ENCODE assay signal across 20 cellular contexts in the genomic region with DNA sequence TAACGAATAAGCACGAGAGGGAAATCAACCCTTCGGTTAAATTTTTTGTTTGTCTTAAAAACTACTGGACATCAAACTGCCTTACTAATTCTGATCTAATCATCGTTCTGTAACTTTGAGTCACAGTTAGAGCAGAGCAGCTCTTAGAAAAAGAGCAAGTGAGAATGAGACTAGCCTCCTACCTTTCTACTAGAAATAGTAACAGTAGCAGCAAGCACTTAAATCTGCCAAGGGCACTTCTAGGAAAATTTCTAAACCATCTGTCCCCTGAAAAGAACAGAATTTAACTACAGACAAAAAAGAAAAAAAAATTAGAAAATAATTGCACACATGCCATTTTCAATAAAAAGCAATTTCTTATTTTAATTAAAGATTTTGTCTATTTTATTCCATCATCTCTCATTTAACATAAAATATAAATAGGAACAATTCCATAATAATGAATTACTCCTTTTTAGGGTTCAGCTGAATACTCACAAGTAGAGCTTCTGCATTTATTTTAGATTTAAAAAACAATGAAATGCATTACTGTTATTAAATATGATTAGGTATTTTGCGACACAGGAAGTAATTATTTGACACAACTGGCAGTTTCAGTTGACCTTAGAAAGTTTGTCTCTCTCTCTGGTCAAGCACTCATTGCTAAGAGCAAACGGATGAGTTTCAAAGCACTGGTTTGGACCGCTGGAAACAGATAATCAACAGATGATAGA.
DNase-seq lines count a peak whose midpoint lies in the region; ATAC-seq, FAIRE-seq and TF ChIP-seq lines count a peak whose summit lies in the region.
"Had no signal": no experiment of that assay in that cellular context is flagged by ENCODE, and none has a peak within 500 bp of the region (broad histone marks: within the 10 kb centered on the region; RNA-seq: fewer than 3 reads in every experiment).

No MANE protein-coding gene starts in this region.

- no peak overlapping the region for H3K9ac ChIP-seq in GM12878 (ENCODE audit: control insufficient read depth, insufficient read depth, low read length)

- no peaks in the 10 kb centered on the region for H4K20me1 ChIP-seq in GM12878 (ENCODE audit: control insufficient read depth, insufficient read depth)

- H3K36me3 Mint-ChIP-seq in activated CD8-positive, alpha-beta memory T cell treated with anti-CD3 and anti-CD28 coated beads, Interleukin-2, amount 10 ng/mL, durations not matched to agents 7 days and 5 days = no peaks in the 10 kb centered on the region
- H3K36me3 Mint-ChIP-seq: IgD-negative memory B cell, T-cell had no signal

- TF ChIP-seq RAD21 in GM12878 (IDR thresholded peaks at IDR 0.05; ENCODE audit: insufficient read depth, low read depth, low read length) = no peak

- RAD21 ChIA-PET in GM12878 (lab: Charles Lee; ENCODE audit: unreplicated experiment) = no interaction called here

- POLR2A ChIA-PET in GM12878 (lab: Charles Lee) = no interaction called here

- 55% methylated on average over 7 of the region's 7 CpGs for WGBS in GM12878 (ENCODE audit: insufficient coverage, insufficient replicate concordance, low lambda C conversion rate, missing lambda C conversion rate)

- intact Hi-C loops in GM12878 (cut with micrococcal nuclease; ENCODE audit: unreplicated experiment) = no loop called here

- no peak overlapping the region; the same call in 1 of the 2 replicates for H3K27ac ChIP-seq in GM12878 (ENCODE audit: control insufficient read depth, insufficient read depth)
- H3K27ac ChIP-seq: HL-60 had no signal

- no peaks in the 10 kb centered on the region for H3K79me2 ChIP-seq in GM12878 (ENCODE audit: control insufficient read depth, insufficient read depth, low read length)

- TF ChIP-seq EP300 in GM12878 (IDR thresholded peaks at IDR 0.05; ENCODE audit: borderline replicate concordance in 1 of 2, control insufficient read depth in 1 of 2, low read depth in 2 of 2, low read length in 2 of 2) = no peak

- no peaks in the 10 kb centered on the region for H3K27me3 Mint-ChIP-seq in activated CD8-positive, alpha-beta memory T cell treated with anti-CD3 and anti-CD28 coated beads, Interleukin-2, amount 10 ng/mL, durations not matched to agents 7 days and 5 days
- H3K27me3 Mint-ChIP-seq: CD4-positive, alpha-beta T cell; IgD-negative memory B cell; T-cell had no signal

- H3K4me1 ChIP-seq in GM12878 (ENCODE audit: control insufficient read depth, insufficient read depth, low read length) = no peaks in the 10 kb centered on the region

- H3K27me3 ChIP-seq in GM12878 (replicated peaks in 1 of 2; ENCODE audit: control insufficient read depth in 2 of 2, insufficient read depth in 2 of 2, low read length in 1 of 2) = no peaks in the 10 kb centered on the region

- CTCF ChIA-PET in GM12878 (lab: Yijun Ruan, JAX) = no interaction called here
- CTCF ChIA-PET in activated CD8-positive, alpha-beta memory T cell treated with anti-CD3 and anti-CD28 coated beads, Interleukin-2, amount 10 ng/mL, durations not matched to agents 7 days and 5 days (lab: Charles Lee) = no interaction called here

- no peak for TF ChIP-seq POLR2A in GM12878 (IDR thresholded peaks at IDR 0.05; ENCODE audit: low read depth, low read length)

- SMC1A ChIA-PET in GM12878 (lab: Charles Lee; ENCODE audit: uncharacterized antibody, unreplicated experiment) = interaction anchor here (1.1 to 1.2 kb wide), 2 partner anchors 15 to 127 kb away, joined by 3 read pairs; no protein-coding TSS in a partner anchor

- in situ Hi-C loops in GM12878 (cut with MboI) = no loop called here

- BruUV-seq in GM12878 (replicated peaks; lab: Mats Ljungman, UMichigan) = no TSS peak

- ATAC-seq in GM12878 = peak; percentile 43; the same call in 2 of the 3 replicates
- ATAC-seq in activated CD8-positive, alpha-beta memory T cell treated with anti-CD3 and anti-CD28 coated beads, Interleukin-2, amount 10 ng/mL, durations not matched to agents 7 days and 5 days = no peak
- ATAC-seq: SK-N-SH treated with all-trans-retinoic acid at 6 μM for 48 hours, T-cell had no signal

- no peak overlapping the region for H3K4me3 ChIP-seq in GM12878
- H3K4me3 ChIP-seq: MG63 had no signal

- H3K4me1 Mint-ChIP-seq in activated CD8-positive, alpha-beta memory T cell treated with anti-CD3 and anti-CD28 coated beads, Interleukin-2, amount 10 ng/mL, durations not matched to agents 7 days and 5 days = no peaks in the 10 kb centered on the region
- H3K4me1 Mint-ChIP-seq: H9, IgD-negative memory B cell, T-cell had no signal

- DNase-seq in NCI-H2171 treated with DMSO at 0.1 percent for 48 hours (lab: John Stamatoyannopoulos, UW) = peak; percentile 33
- DNase-seq in NCI-H2171 (lab: John Stamatoyannopoulos, UW) = no peak
- peak; percentile 32 for DNase-seq in NCI-H446 treated with DMSO at 0.1 percent for 48 hours (lab: John Stamatoyannopoulos, UW)
- DNase-seq in GM12878 (ENCODE audit: low read depth, low spot score) = no peak
- no peak for DNase-seq in NCI-H2107 treated with DMSO at 0.1 percent for 48 hours (lab: John Stamatoyannopoulos, UW; ENCODE audit: unreplicated experiment)
- no peak for DNase-seq in NCI-H1092 treated with DMSO at 0.1 percent for 48 hours (lab: John Stamatoyannopoulos, UW)
- DNase-seq in activated CD8-positive, alpha-beta memory T cell treated with anti-CD3 and anti-CD28 coated beads, Interleukin-2, amount 10 ng/mL, durations not matched to agents 7 days and 5 days = no peak
- DNase-seq: CD4-positive, alpha-beta T cell; H9; Karpas-422; MG63; NCI-H1048; NCI-H1694; NCI-H2081 treated with DMSO at 0.1 percent for 48 hours; RPMI8226; SIG-M5; T-cell had no signal

- H3K4me2 ChIP-seq in GM12878 (ENCODE audit: control insufficient read depth, insufficient read depth) = no peak overlapping the region

- no peak for TF ChIP-seq CTCF in GM12878 (IDR thresholded peaks at IDR 0.05 in 2 of 3, conservative IDR thresholded peaks at IDR 0.05 in 1 of 3; ENCODE audit: control insufficient read depth in 2 of 3, extremely low read depth in 1 of 3, insufficient read depth in 1 of 3, low read depth in 3 of 3, low read length in 3 of 3)

- no peaks in the 10 kb centered on the region for H3K9me3 ChIP-seq in GM12878 (replicated peaks; ENCODE audit: control insufficient read depth, insufficient read depth, low read length)
- H3K9me3 ChIP-seq: MG63 had no signal

- H3K36me3 ChIP-seq in GM12878 (ENCODE audit: control insufficient read depth in 2 of 2, insufficient read depth in 2 of 2, low read length in 1 of 2) = no peaks in the 10 kb centered on the region
- H3K36me3 ChIP-seq: MG63 had no signal

- H3K9me3 Mint-ChIP-seq in activated CD8-positive, alpha-beta memory T cell treated with anti-CD3 and anti-CD28 coated beads, Interleukin-2, amount 10 ng/mL, durations not matched to agents 7 days and 5 days (ENCODE audit: low read depth) = no peaks in the 10 kb centered on the region
- H3K9me3 Mint-ChIP-seq: CD4-positive, alpha-beta T cell had no signal

- H3K4me3 Mint-ChIP-seq in activated CD8-positive, alpha-beta memory T cell treated with anti-CD3 and anti-CD28 coated beads, Interleukin-2, amount 10 ng/mL, durations not matched to agents 7 days and 5 days = no peak overlapping the region
- H3K4me3 Mint-ChIP-seq: CD4-positive, alpha-beta T cell; H9; IgD-negative memory B cell; T-cell had no signal

- FAIRE-seq in GM12878 (lab: Jason Lieb, UNC) = no peak

- no peak overlapping the region for H2AFZ ChIP-seq in GM12878 (ENCODE audit: control insufficient read depth, low read depth, low read length)

- no peak overlapping the region for H3K27ac Mint-ChIP-seq in activated CD8-positive, alpha-beta memory T cell treated with anti-CD3 and anti-CD28 coated beads, Interleukin-2, amount 10 ng/mL, durations not matched to agents 7 days and 5 days
- H3K27ac Mint-ChIP-seq: CD4-positive, alpha-beta T cell; H9; IgD-negative memory B cell; T-cell had no signal

TF ChIP-seq in GM12878, 131 proteins besides CTCF, POLR2A, EP300 and RAD21 (continues in another document):
- TF ChIP-seq NR2C1 (IDR thresholded peaks at IDR 0.05) = peak; percentile 71
- no peak for TF ChIP-seq ZBED1 (IDR thresholded peaks at IDR 0.05; ENCODE audit: borderline replicate concordance)
- no peak for TF ChIP-seq NRF1 (conservative IDR thresholded peaks at IDR 0.05; ENCODE audit: low read depth, low read length)
- no peak for TF ChIP-seq CBFB (IDR thresholded peaks at IDR 0.05; ENCODE audit: low read depth)
- no peak for TF ChIP-seq MEF2B (IDR thresholded peaks at IDR 0.05; ENCODE audit: partially characterized antibody, poor library complexity, severe bottlenecking)
- TF ChIP-seq, protein P1, sequence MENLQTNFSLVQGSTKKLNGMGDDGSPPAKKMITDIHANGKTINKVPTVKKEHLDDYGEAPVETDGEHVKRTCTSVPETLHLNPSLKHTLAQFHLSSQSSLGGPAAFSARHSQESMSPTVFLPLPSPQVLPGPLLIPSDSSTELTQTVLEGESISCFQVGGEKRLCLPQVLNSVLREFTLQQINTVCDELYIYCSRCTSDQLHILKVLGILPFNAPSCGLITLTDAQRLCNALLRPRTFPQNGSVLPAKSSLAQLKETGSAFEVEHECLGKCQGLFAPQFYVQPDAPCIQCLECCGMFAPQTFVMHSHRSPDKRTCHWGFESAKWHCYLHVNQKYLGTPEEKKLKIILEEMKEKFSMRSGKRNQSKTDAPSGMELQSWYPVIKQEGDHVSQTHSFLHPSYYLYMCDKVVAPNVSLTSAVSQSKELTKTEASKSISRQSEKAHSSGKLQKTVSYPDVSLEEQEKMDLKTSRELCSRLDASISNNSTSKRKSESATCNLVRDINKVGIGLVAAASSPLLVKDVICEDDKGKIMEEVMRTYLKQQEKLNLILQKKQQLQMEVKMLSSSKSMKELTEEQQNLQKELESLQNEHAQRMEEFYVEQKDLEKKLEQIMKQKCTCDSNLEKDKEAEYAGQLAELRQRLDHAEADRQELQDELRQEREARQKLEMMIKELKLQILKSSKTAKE (IDR thresholded peaks at IDR 0.05; ENCODE audit: low read depth, poor library complexity, severe bottlenecking) = no peak

Comparison
In these comparisons a context has a peak if more than half of its experiments do, and no peak if none do; other contexts are left out.
1. DNase-seq: peak in NCI-H2171 treated with DMSO at 0.1 percent for 48 hours (single experiment) and NCI-H446 treated with DMSO at 0.1 percent for 48 hours (single experiment); none in NCI-H2171 (single experiment), GM12878 (single experiment), NCI-H2107 treated with DMSO at 0.1 percent for 48 hours (single experiment), NCI-H1092 treated with DMSO at 0.1 percent for 48 hours (single experiment) and activated CD8-positive, alpha-beta memory T cell treated with anti-CD3 and anti-CD28 coated beads, Interleukin-2, amount 10 ng/mL, durations not matched to agents 7 days and 5 days (single experiment).